Comparison of ENCODE assay signal across 2 cellular contexts in genomic region chr14:70571139-70571538, GRCh38.
TF ChIP-seq lines count a peak whose summit lies in the region.

No MANE protein-coding gene starts in this region.

TF ChIP-seq in GM23338, 12 proteins besides CTCF, POLR2A, EP300 and RAD21:
- TF ChIP-seq ZNF331 (CRISPR knock-in tag; IDR thresholded peaks at IDR 0.05; ENCODE audit: low read depth) (no peak), POLR2AphosphoS5 (IDR thresholded peaks at IDR 0.05; ENCODE audit: low read depth) (no peak), NANOG (IDR thresholded peaks at IDR 0.05; ENCODE audit: borderline replicate concordance) (no peak), ZNF114 (CRISPR knock-in tag; IDR thresholded peaks at IDR 0.05) (no peak), ETS1 (IDR thresholded peaks at IDR 0.05) (no peak), REST (IDR thresholded peaks at IDR 0.05; ENCODE audit: unreplicated experiment) (no peak), EZH2phosphoT487 (IDR thresholded peaks at IDR 0.05; ENCODE audit: unreplicated experiment) (no peak)

TF ChIP-seq in H1, 55 proteins besides CTCF, POLR2A, EP300 and RAD21:
- TF ChIP-seq HDAC6 (IDR thresholded peaks at IDR 0.05; ENCODE audit: low read depth, low read length) = no peak
- TF ChIP-seq SP4 (IDR thresholded peaks at IDR 0.05; ENCODE audit: low read length) = no peak
- no peak for TF ChIP-seq SAP30 (IDR thresholded peaks at IDR 0.05; ENCODE audit: insufficient read depth, insufficient replicate concordance, low read length)
- TF ChIP-seq CHD7 (IDR thresholded peaks at IDR 0.05; ENCODE audit: insufficient replicate concordance, low read length) = no peak
- no peak for TF ChIP-seq CEBPB (IDR thresholded peaks at IDR 0.05; ENCODE audit: low read depth, low read length)
- TF ChIP-seq EZH2 (IDR thresholded peaks at IDR 0.05; ENCODE audit: low read depth, low read length, severe bottlenecking) = no peak
- no peak for TF ChIP-seq BRCA1 (IDR thresholded peaks at IDR 0.05; ENCODE audit: low read depth, low read length)
- no peak for TF ChIP-seq CHD2 (IDR thresholded peaks at IDR 0.05; ENCODE audit: low read length)
- TF ChIP-seq KDM5A (IDR thresholded peaks at IDR 0.05; ENCODE audit: low read length) = no peak
- TF ChIP-seq FOSL1 (IDR thresholded peaks at IDR 0.05; ENCODE audit: insufficient read depth, low read depth, low read length) = no peak
- no peak for TF ChIP-seq HDAC2 (IDR thresholded peaks at IDR 0.05; ENCODE audit: borderline replicate concordance in 1 of 2, low read depth in 2 of 2, low read length in 2 of 2)
- no peak for TF ChIP-seq TBP (IDR thresholded peaks at IDR 0.05; ENCODE audit: low read depth, low read length)
